12 cellular contexts compared by ENCODE assay signal in the genomic region with DNA sequence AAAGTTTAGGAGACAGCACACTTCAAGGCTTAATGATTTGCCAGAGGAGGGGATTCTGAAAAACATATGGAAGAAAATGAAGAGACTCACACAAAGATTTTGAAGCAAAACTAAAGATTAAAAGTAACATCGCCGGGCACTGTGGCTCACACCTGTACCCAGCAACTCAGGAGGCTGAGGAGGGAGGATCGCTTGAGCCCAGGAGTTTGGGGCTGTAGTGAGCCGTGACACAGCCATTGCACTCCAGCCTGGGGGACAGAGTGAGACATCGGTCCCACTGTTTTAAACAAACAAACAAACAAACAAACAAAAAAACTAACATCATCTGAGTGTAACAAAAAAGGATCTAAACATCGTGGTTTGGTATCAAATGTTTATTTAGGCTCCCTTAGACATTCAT. TPM values are rescaled to one million over a fixed set of nuclear protein-coding genes. Genes with fewer than 3 reads are reported as not detected.
DNase-seq lines count a peak whose midpoint lies in the region; ATAC-seq and TF ChIP-seq lines count a peak whose summit lies in the region.
"Had no signal": no experiment of that assay in that cellular context is flagged by ENCODE, and none has a peak within 500 bp of the region (broad histone marks: within the 10 kb centered on the region; RNA-seq: fewer than 3 reads in every experiment).

No MANE protein-coding gene starts in this region.

- peaks cover 0 to 3% (median 0%) of the 10 kb centered on the region in 8 donors for H3K9me3 Mint-ChIP-seq in CD4-positive, alpha-beta memory T cell
- H3K9me3 Mint-ChIP-seq in chondrocyte (ENCODE audit: low read depth) (peaks cover 4% of the 10 kb centered on the region), osteocyte (ENCODE audit: unreplicated experiment) (peaks cover 3% of the 10 kb centered on the region)
- H3K9me3 Mint-ChIP-seq in stimulated activated naive CD8-positive, alpha-beta T cell treated with anti-CD3 and anti-CD28 coated beads, Interleukin-15, amount 100 ng/mL, for 72 hours, result no peaks in the 10 kb centered on the region

- H3K4me1 ChIP-seq in CD4-positive, alpha-beta memory T cell (ENCODE audit: insufficient read depth, low read length), result peaks cover 65% of the 10 kb centered on the region

- peak overlapping the region in 4 of 7 donors; percentile 24 to 78 (median 50) for H3K27ac Mint-ChIP-seq in CD4-positive, alpha-beta memory T cell
- peak overlapping the region; percentile 89 for H3K27ac Mint-ChIP-seq in chondrocyte (ENCODE audit: unreplicated experiment)
- peak overlapping the region; percentile 18 for H3K27ac Mint-ChIP-seq in osteocyte (ENCODE audit: unreplicated experiment)
- peak overlapping the region in 1 of 2 donors; percentile 63 for H3K27ac Mint-ChIP-seq in stimulated activated naive CD8-positive, alpha-beta T cell treated with anti-CD3 and anti-CD28 coated beads, Interleukin-15, amount 100 ng/mL, for 72 hours

- H3K4me3 Mint-ChIP-seq in CD4-positive, alpha-beta memory T cell, result peak overlapping the region; percentile 31 to 76 (median 58)
- H3K4me3 Mint-ChIP-seq in chondrocyte (ENCODE audit: unreplicated experiment) (peak overlapping the region; percentile 96), osteocyte (ENCODE audit: unreplicated experiment) (peak overlapping the region; percentile 61)
- peak overlapping the region in 1 of 2 donors; percentile 39 for H3K4me3 Mint-ChIP-seq in stimulated activated naive CD8-positive, alpha-beta T cell treated with anti-CD3 and anti-CD28 coated beads, Interleukin-15, amount 100 ng/mL, for 72 hours

- peaks cover 0 to 29% of the 10 kb centered on the region in 2 donors for H3K36me3 Mint-ChIP-seq in CD4-positive, alpha-beta memory T cell
- H3K36me3 Mint-ChIP-seq in chondrocyte (ENCODE audit: low read depth) (peaks cover 23% of the 10 kb centered on the region), osteocyte (ENCODE audit: unreplicated experiment) (peaks cover 10% of the 10 kb centered on the region)

- POLR2A ChIA-PET in CD4-positive, alpha-beta memory T cell (lab: Charles Lee; ENCODE audit: partially characterized antibody), result no interaction called here

- DNase-seq in CD4-positive, alpha-beta memory T cell, result no peak
- no peak for DNase-seq in MG63
- no peak for DNase-seq in chondrocyte (ENCODE audit: low spot score)
- DNase-seq in osteocyte (ENCODE audit: extremely low spot score, unreplicated experiment), result no peak
- no peak for DNase-seq in WERI-Rb-1
- no peak for DNase-seq in Kasumi-1 (lab: John Stamatoyannopoulos, UW)
- DNase-seq in HT-29 (ENCODE audit: low spot score), result no peak
- DNase-seq in stimulated activated naive CD8-positive, alpha-beta T cell treated with anti-CD3 and anti-CD28 coated beads, Interleukin-15, amount 100 ng/mL, for 72 hours, result no peak
- DNase-seq: NCI-H2081 treated with DMSO at 0.1 percent for 48 hours, nucleus accumbens, testis had no signal

- H3K4me3 ChIP-seq in CD4-positive, alpha-beta memory T cell (ENCODE audit: low read length in 2 of 2), result no peak overlapping the region
- H3K4me3 ChIP-seq in MG63, result peak overlapping the region; percentile 80
- H3K4me3 ChIP-seq in WERI-Rb-1 (ENCODE audit: low read depth, low read length), result no peak overlapping the region
- H3K4me3 ChIP-seq: testis had no signal

- no peak overlapping the region for H3K27ac ChIP-seq in CD4-positive, alpha-beta memory T cell (ENCODE audit: low read depth, low read length)
- H3K27ac ChIP-seq in WERI-Rb-1, result no peak overlapping the region
- H3K27ac ChIP-seq: epithelial cell of prostate had no signal

- no peak for TF ChIP-seq CTCF in chondrocyte (IDR thresholded peaks at IDR 0.05)
- TF ChIP-seq CTCF in osteocyte (IDR thresholded peaks at IDR 0.05), result no peak
- TF ChIP-seq CTCF in WERI-Rb-1 (IDR thresholded peaks at IDR 0.05; ENCODE audit: low read depth, low read length), result no peak

- H3K27me3 Mint-ChIP-seq in CD4-positive, alpha-beta memory T cell, result no peaks in the 10 kb centered on the region
- no peaks in the 10 kb centered on the region for H3K27me3 Mint-ChIP-seq in chondrocyte (ENCODE audit: low read depth)
- no peaks in the 10 kb centered on the region for H3K27me3 Mint-ChIP-seq in osteocyte (ENCODE audit: unreplicated experiment)
- no peaks in the 10 kb centered on the region for H3K27me3 Mint-ChIP-seq in stimulated activated naive CD8-positive, alpha-beta T cell treated with anti-CD3 and anti-CD28 coated beads, Interleukin-15, amount 100 ng/mL, for 72 hours

- H3K27me3 ChIP-seq in CD4-positive, alpha-beta memory T cell (ENCODE audit: insufficient read depth, low read length), result no peaks in the 10 kb centered on the region
- H3K27me3 ChIP-seq in MG63 (no peaks in the 10 kb centered on the region), WERI-Rb-1 (ENCODE audit: insufficient read depth, low read depth, severe bottlenecking) (no peaks in the 10 kb centered on the region)
- H3K27me3 ChIP-seq: testis had no signal

- intact Hi-C loops in CD4-positive, alpha-beta memory T cell (cut with micrococcal nuclease), result no loop called here

- peaks cover 44 to 77% (median 60%) of the 10 kb centered on the region in 4 donors for H3K4me1 Mint-ChIP-seq in CD4-positive, alpha-beta memory T cell
- H3K4me1 Mint-ChIP-seq in chondrocyte (ENCODE audit: low read depth), result peaks cover 69% of the 10 kb centered on the region
- peaks cover 53% of the 10 kb centered on the region for H3K4me1 Mint-ChIP-seq in osteocyte (ENCODE audit: unreplicated experiment)
- H3K4me1 Mint-ChIP-seq in stimulated activated naive CD8-positive, alpha-beta T cell treated with anti-CD3 and anti-CD28 coated beads, Interleukin-15, amount 100 ng/mL, for 72 hours, result peaks cover 66% of the 10 kb centered on the region

- CTCF ChIA-PET in CD4-positive, alpha-beta memory T cell (lab: Charles Lee; ENCODE audit: partially characterized antibody), result no interaction called here

- H3K36me3 ChIP-seq in CD4-positive, alpha-beta memory T cell (ENCODE audit: insufficient read depth, low read length), result peaks cover 4% of the 10 kb centered on the region
- peaks cover 55% of the 10 kb centered on the region for H3K36me3 ChIP-seq in MG63
- H3K36me3 ChIP-seq in WERI-Rb-1, result peaks cover 41% of the 10 kb centered on the region

- ATAC-seq in stimulated activated naive CD8-positive, alpha-beta T cell treated with anti-CD3 and anti-CD28 coated beads, Interleukin-15, amount 100 ng/mL, for 72 hours, result no peak

- H3K9me3 ChIP-seq in CD4-positive, alpha-beta memory T cell (ENCODE audit: control insufficient read depth in 1 of 2, low read length in 2 of 2), result no peaks in the 10 kb centered on the region
- H3K9me3 ChIP-seq in MG63 (no peaks in the 10 kb centered on the region), WERI-Rb-1 (ENCODE audit: severe bottlenecking) (peaks cover 5% of the 10 kb centered on the region)
- H3K9me3 ChIP-seq: testis had no signal

RNA-seq across cellular contexts. Expression of a gene that starts 2.5 kb away (rescaled TPM):
- total RNA-seq in CD4-positive, alpha-beta memory T cell, result 10 to 100 TPM; 41.1 to 46.4 TPM
- polyA plus RNA-seq in CD4-positive, alpha-beta memory T cell, result 10 to 100 TPM; 51.6 to 54.3 TPM
- total RNA-seq in MG63 (2014; rRNA removed; shearing (Covaris generic); ENCODE audit: low replicate concordance), result 200 and 249 TPM in 2 replicates
- total RNA-seq in chondrocyte, result 303 to 382 TPM (median 312 TPM) in 3 replicates
- 196 and 197 TPM in 2 replicates for total RNA-seq in osteocyte
- 93.0 and 114 TPM in 2 replicates for total RNA-seq in HT-29 (2014; rRNA removed; shearing (Covaris generic))

RNA-seq across cellular contexts. Expression of a gene that starts 33.7 kb away (rescaled TPM):
- total RNA-seq in CD4-positive, alpha-beta memory T cell, result 10 to 100 TPM; 36.4 to 37.0 TPM
- 10 to 100 TPM in 1 of 2 donors, 1 to 10 TPM in 1; 5.3 to 12.7 TPM for polyA plus RNA-seq in CD4-positive, alpha-beta memory T cell
- 15.6 and 59.1 TPM in 2 replicates for total RNA-seq in MG63 (2014; rRNA removed; shearing (Covaris generic); ENCODE audit: low replicate concordance)
- total RNA-seq in chondrocyte, result 23.9 to 30.5 TPM (median 30.0 TPM) in 3 replicates
- total RNA-seq in osteocyte, result 21.5 and 22.4 TPM in 2 replicates
- total RNA-seq in HT-29 (2014; rRNA removed; shearing (Covaris generic)), result 24.2 and 27.1 TPM in 2 replicates
